Comparison of ENCODE assay signal across 1 cellular context in the genomic region with DNA sequence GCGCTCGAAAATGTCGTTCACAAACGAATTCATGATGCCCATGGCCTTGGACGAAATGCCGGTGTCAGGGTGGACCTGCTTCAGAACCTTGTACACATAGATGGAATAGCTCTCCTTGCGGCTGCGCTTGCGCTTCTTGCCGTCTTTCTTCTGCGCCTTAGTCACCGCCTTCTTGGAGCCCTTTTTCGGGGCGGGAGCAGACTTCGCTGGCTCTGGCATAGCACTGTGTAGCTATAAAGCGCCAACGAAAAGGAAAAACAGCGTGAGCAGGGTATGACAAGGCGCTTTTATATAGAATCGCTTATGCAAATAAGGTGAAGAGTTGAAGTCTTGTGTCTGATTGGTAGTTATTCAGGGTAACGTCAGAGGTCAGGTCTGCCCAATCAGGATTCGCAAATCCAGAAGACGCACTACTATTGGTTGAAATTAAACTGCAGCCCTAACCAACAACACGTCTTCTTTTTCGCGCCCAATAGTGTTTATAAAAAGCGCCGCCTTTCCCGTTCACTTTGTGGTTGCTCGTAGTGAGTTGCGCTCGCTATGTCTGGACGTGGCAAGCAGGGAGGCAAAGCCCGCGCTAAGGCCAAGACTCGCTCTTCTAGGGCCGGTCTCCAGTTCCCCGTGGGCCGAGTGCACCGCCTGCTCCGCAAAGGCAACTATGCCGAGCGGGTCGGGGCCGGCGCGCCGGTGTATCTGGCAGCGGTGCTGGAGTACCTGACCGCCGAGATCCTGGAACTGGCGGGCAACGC.
A peak's percentile ranks its signal among the peaks of the same experiment; 100 is the strongest.
TF ChIP-seq lines count a peak whose summit lies in the region.

No MANE protein-coding gene starts in this region.

TF ChIP-seq in K562, 482 proteins besides CTCF, POLR2A, EP300 and RAD21 (continued from another document and continues in another):
- TF ChIP-seq, protein P1, sequence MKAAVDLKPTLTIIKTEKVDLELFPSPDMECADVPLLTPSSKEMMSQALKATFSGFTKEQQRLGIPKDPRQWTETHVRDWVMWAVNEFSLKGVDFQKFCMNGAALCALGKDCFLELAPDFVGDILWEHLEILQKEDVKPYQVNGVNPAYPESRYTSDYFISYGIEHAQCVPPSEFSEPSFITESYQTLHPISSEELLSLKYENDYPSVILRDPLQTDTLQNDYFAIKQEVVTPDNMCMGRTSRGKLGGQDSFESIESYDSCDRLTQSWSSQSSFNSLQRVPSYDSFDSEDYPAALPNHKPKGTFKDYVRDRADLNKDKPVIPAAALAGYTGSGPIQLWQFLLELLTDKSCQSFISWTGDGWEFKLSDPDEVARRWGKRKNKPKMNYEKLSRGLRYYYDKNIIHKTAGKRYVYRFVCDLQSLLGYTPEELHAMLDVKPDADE (conservative IDR thresholded peaks at IDR 0.05; ENCODE audit: control insufficient read depth, low read depth, low read length), result peak; percentile 96
- TF ChIP-seq TEAD4 (IDR thresholded peaks at IDR 0.05; ENCODE audit: low read length) (peak; percentile 52), TEAD4 (CRISPR knock-in tag; IDR thresholded peaks at IDR 0.05; ENCODE audit: borderline replicate concordance) (no peak), SMARCC2 (IDR thresholded peaks at IDR 0.05; ENCODE audit: low read depth) (no peak), PML (IDR thresholded peaks at IDR 0.05; ENCODE audit: low read length) (peak; percentile 99), SP1 (CRISPR knock-in tag; IDR thresholded peaks at IDR 0.05) (peak; percentile 81), GATAD2B (IDR thresholded peaks at IDR 0.05; ENCODE audit: borderline replicate concordance) (no peak), YY1 (IDR thresholded peaks at IDR 0.05; ENCODE audit: borderline replicate concordance in 1 of 3, control insufficient read depth in 1 of 3, extremely low read depth in 1 of 3, insufficient read depth in 3 of 3, insufficient read length in 1 of 3, insufficient replicate concordance in 2 of 3, low read depth in 1 of 3, low read length in 2 of 3) (peak in 2 of 3 experiments; percentile 78 to 84), ZNF586 (CRISPR knock-in tag; conservative IDR thresholded peaks at IDR 0.05) (no peak), POLR2H (tag; IDR thresholded peaks at IDR 0.05; ENCODE audit: low read depth) (peak; percentile 99), ZNF347 (CRISPR knock-in tag; IDR thresholded peaks at IDR 0.05; ENCODE audit: low read depth) (no peak), ZNF133 (CRISPR knock-in tag; IDR thresholded peaks at IDR 0.05) (0 out of 2 replicates have a peak, but pooled peaks have one; percentile 79), NFE2L1 (tag; IDR thresholded peaks at IDR 0.05; ENCODE audit: borderline replicate concordance, low read depth) (no peak), RBM15 (IDR thresholded peaks at IDR 0.05; ENCODE audit: insufficient read depth, low read length) (peak; percentile 99), GTF2E2 (tag; IDR thresholded peaks at IDR 0.05) (peak; percentile 99), LEF1 (IDR thresholded peaks at IDR 0.05) (no peak; the same call in 1 of the 2 replicates)
- TF ChIP-seq, protein P2, sequence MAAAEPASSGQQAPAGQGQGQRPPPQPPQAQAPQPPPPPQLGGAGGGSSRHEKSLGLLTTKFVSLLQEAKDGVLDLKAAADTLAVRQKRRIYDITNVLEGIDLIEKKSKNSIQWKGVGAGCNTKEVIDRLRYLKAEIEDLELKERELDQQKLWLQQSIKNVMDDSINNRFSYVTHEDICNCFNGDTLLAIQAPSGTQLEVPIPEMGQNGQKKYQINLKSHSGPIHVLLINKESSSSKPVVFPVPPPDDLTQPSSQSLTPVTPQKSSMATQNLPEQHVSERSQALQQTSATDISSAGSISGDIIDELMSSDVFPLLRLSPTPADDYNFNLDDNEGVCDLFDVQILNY (CRISPR knock-in tag; IDR thresholded peaks at IDR 0.05), result peak; percentile 88
- TF ChIP-seq, protein P3, sequence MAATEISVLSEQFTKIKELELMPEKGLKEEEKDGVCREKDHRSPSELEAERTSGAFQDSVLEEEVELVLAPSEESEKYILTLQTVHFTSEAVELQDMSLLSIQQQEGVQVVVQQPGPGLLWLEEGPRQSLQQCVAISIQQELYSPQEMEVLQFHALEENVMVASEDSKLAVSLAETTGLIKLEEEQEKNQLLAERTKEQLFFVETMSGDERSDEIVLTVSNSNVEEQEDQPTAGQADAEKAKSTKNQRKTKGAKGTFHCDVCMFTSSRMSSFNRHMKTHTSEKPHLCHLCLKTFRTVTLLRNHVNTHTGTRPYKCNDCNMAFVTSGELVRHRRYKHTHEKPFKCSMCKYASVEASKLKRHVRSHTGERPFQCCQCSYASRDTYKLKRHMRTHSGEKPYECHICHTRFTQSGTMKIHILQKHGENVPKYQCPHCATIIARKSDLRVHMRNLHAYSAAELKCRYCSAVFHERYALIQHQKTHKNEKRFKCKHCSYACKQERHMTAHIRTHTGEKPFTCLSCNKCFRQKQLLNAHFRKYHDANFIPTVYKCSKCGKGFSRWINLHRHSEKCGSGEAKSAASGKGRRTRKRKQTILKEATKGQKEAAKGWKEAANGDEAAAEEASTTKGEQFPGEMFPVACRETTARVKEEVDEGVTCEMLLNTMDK (IDR thresholded peaks at IDR 0.05; ENCODE audit: borderline replicate concordance, insufficient read depth, low read depth, low read length, poor library complexity, severe bottlenecking), result no peak
- TF ChIP-seq, protein P4, sequence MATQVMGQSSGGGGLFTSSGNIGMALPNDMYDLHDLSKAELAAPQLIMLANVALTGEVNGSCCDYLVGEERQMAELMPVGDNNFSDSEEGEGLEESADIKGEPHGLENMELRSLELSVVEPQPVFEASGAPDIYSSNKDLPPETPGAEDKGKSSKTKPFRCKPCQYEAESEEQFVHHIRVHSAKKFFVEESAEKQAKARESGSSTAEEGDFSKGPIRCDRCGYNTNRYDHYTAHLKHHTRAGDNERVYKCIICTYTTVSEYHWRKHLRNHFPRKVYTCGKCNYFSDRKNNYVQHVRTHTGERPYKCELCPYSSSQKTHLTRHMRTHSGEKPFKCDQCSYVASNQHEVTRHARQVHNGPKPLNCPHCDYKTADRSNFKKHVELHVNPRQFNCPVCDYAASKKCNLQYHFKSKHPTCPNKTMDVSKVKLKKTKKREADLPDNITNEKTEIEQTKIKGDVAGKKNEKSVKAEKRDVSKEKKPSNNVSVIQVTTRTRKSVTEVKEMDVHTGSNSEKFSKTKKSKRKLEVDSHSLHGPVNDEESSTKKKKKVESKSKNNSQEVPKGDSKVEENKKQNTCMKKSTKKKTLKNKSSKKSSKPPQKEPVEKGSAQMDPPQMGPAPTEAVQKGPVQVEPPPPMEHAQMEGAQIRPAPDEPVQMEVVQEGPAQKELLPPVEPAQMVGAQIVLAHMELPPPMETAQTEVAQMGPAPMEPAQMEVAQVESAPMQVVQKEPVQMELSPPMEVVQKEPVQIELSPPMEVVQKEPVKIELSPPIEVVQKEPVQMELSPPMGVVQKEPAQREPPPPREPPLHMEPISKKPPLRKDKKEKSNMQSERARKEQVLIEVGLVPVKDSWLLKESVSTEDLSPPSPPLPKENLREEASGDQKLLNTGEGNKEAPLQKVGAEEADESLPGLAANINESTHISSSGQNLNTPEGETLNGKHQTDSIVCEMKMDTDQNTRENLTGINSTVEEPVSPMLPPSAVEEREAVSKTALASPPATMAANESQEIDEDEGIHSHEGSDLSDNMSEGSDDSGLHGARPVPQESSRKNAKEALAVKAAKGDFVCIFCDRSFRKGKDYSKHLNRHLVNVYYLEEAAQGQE (CRISPR knock-in tag; IDR thresholded peaks at IDR 0.05; ENCODE audit: low read depth), result no peak; the same call in 1 of the 2 replicates
- TF ChIP-seq, protein P5, sequence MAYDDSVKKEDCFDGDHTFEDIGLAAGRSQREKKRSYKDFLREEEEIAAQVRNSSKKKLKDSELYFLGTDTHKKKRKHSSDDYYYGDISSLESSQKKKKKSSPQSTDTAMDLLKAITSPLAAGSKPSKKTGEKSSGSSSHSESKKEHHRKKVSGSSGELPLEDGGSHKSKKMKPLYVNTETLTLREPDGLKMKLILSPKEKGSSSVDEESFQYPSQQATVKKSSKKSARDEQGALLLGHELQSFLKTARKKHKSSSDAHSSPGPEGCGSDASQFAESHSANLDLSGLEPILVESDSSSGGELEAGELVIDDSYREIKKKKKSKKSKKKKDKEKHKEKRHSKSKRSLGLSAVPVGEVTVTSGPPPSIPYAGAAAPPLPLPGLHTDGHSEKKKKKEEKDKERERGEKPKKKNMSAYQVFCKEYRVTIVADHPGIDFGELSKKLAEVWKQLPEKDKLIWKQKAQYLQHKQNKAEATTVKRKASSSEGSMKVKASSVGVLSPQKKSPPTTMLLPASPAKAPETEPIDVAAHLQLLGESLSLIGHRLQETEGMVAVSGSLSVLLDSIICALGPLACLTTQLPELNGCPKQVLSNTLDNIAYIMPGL (CRISPR knock-in tag; IDR thresholded peaks at IDR 0.05), result peak; percentile 65
- TF ChIP-seq, protein P6, sequence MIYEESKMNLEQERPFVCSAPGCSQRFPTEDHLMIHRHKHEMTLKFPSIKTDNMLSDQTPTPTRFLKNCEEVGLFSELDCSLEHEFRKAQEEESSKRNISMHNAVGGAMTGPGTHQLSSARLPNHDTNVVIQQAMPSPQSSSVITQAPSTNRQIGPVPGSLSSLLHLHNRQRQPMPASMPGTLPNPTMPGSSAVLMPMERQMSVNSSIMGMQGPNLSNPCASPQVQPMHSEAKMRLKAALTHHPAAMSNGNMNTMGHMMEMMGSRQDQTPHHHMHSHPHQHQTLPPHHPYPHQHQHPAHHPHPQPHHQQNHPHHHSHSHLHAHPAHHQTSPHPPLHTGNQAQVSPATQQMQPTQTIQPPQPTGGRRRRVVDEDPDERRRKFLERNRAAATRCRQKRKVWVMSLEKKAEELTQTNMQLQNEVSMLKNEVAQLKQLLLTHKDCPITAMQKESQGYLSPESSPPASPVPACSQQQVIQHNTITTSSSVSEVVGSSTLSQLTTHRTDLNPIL (CRISPR knock-in tag; IDR thresholded peaks at IDR 0.05), result no peak
- TF ChIP-seq, protein P7, sequence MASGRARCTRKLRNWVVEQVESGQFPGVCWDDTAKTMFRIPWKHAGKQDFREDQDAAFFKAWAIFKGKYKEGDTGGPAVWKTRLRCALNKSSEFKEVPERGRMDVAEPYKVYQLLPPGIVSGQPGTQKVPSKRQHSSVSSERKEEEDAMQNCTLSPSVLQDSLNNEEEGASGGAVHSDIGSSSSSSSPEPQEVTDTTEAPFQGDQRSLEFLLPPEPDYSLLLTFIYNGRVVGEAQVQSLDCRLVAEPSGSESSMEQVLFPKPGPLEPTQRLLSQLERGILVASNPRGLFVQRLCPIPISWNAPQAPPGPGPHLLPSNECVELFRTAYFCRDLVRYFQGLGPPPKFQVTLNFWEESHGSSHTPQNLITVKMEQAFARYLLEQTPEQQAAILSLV (tag; IDR thresholded peaks at IDR 0.05), result no peak
- TF ChIP-seq, protein P8, sequence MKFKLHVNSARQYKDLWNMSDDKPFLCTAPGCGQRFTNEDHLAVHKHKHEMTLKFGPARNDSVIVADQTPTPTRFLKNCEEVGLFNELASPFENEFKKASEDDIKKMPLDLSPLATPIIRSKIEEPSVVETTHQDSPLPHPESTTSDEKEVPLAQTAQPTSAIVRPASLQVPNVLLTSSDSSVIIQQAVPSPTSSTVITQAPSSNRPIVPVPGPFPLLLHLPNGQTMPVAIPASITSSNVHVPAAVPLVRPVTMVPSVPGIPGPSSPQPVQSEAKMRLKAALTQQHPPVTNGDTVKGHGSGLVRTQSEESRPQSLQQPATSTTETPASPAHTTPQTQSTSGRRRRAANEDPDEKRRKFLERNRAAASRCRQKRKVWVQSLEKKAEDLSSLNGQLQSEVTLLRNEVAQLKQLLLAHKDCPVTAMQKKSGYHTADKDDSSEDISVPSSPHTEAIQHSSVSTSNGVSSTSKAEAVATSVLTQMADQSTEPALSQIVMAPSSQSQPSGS (CRISPR knock-in tag; IDR thresholded peaks at IDR 0.05), result no peak
- TF ChIP-seq, protein P9, sequence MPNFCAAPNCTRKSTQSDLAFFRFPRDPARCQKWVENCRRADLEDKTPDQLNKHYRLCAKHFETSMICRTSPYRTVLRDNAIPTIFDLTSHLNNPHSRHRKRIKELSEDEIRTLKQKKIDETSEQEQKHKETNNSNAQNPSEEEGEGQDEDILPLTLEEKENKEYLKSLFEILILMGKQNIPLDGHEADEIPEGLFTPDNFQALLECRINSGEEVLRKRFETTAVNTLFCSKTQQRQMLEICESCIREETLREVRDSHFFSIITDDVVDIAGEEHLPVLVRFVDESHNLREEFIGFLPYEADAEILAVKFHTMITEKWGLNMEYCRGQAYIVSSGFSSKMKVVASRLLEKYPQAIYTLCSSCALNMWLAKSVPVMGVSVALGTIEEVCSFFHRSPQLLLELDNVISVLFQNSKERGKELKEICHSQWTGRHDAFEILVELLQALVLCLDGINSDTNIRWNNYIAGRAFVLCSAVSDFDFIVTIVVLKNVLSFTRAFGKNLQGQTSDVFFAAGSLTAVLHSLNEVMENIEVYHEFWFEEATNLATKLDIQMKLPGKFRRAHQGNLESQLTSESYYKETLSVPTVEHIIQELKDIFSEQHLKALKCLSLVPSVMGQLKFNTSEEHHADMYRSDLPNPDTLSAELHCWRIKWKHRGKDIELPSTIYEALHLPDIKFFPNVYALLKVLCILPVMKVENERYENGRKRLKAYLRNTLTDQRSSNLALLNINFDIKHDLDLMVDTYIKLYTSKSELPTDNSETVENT (CRISPR knock-in tag; IDR thresholded peaks at IDR 0.05), result peak; percentile 98
